In genomic region chr7:691361-692045, GRCh38 we compare ENCODE assay signal across 21 cellular contexts. TPM values are rescaled to one million over a fixed set of nuclear protein-coding genes. Genes with fewer than 3 reads are reported as not detected.
A peak's percentile ranks its signal among the peaks of the same experiment; 100 is the strongest.
DNase-seq lines count a peak whose midpoint lies in the region; ATAC-seq and TF ChIP-seq lines count a peak whose summit lies in the region.
"Had no signal": no experiment of that assay in that cellular context is flagged by ENCODE, and none has a peak within 500 bp of the region (broad histone marks: within the 10 kb centered on the region; RNA-seq: fewer than 3 reads in every experiment).

No MANE protein-coding gene starts in this region.

- no peak for TF ChIP-seq CTCF in right atrium auricular region (IDR thresholded peaks at IDR 0.05)

- H3K27ac ChIP-seq in right atrium auricular region = no peak overlapping the region
- H3K27ac ChIP-seq: A549, GM23248, heart right ventricle, tibial nerve, WERI-Rb-1 had no signal

- ATAC-seq in HG02870 (IDR thresholded peaks at IDR 0.05; ENCODE audit: unreplicated experiment) = no peak
- ATAC-seq: A549, heart right ventricle, left ventricle myocardium superior had no signal

- intact Hi-C loops in cardiac septum (cut with DNase I) (no loop called here), head of caudate nucleus (cut with DNase I) (no loop called here)

- H3K4me3 ChIP-seq in right atrium auricular region = no peak overlapping the region
- H3K4me3 ChIP-seq: A549, GM23248, heart right ventricle, smooth muscle cell, tibial nerve had no signal

- H3K27me3 ChIP-seq in right atrium auricular region = no peaks in the 10 kb centered on the region
- H3K27me3 ChIP-seq: heart right ventricle, tibial nerve had no signal

- DNase-seq in cardiac septum (ENCODE audit: low spot score) (peak; percentile 63), right atrium auricular region (ENCODE audit: low spot score) (no peak), head of caudate nucleus (peak in 38 of 42 donors; percentile 11 to 86 (median 54)), nucleus accumbens (lab: John Stamatoyannopoulos, UW) (peak in 29 of 56 donors; percentile 7 to 81 (median 35)), activated gamma-delta T cell (lab: John Stamatoyannopoulos, UW) (no peak), NCI-H446 treated with DMSO at 0.1 percent for 48 hours (lab: John Stamatoyannopoulos, UW) (no peak)
- no peak for DNase-seq in effector CD8-positive, alpha-beta T cell (lab: John Stamatoyannopoulos, UW)
- DNase-seq: activated CD8-positive, alpha-beta memory T cell treated with anti-CD3 and anti-CD28 coated beads, Interleukin-2, amount 50 U/mL, for 48 hours; C1 segment of cervical spinal cord; dermis blood vessel endothelial cell; GM23248; heart right ventricle; immature natural killer cell; left ventricle myocardium superior; NCI-H526; stimulated activated CD4-positive, alpha-beta T cell treated with anti-CD3 and anti-CD28 coated beads, Interleukin-4, amount 100 ng/mL, for 1 hour; WERI-Rb-1 had no signal

- H3K9me3 ChIP-seq in right atrium auricular region = peaks cover 0 to 23% of the 10 kb centered on the region in 2 donors

- no peaks in the 10 kb centered on the region for H3K36me3 ChIP-seq in right atrium auricular region
- H3K36me3 ChIP-seq: WERI-Rb-1 had no signal

- H3K4me1 ChIP-seq in right atrium auricular region = no peaks in the 10 kb centered on the region
- H3K4me1 ChIP-seq: A549, tibial nerve had no signal

RNA-seq across cellular contexts. Expression of gene DNAAF5, which starts 35.0 kb away (rescaled TPM):
- 22.1 TPM for total RNA-seq in cardiac septum
- 10 to 100 TPM; 19.0 to 35.5 TPM for total RNA-seq in right atrium auricular region

RNA-seq across cellular contexts. Expression of gene PRKAR1B, which starts 35.6 kb away (rescaled TPM):
- 13.5 TPM for total RNA-seq in cardiac septum
- total RNA-seq in right atrium auricular region = 10 to 100 TPM; 15.1 to 15.9 TPM

Comparison
In these comparisons a context has a peak if more than half of its experiments do, and no peak if none do; other contexts are left out.
1. DNase-seq: peak in cardiac septum (single experiment), head of caudate nucleus (38 of 42) and nucleus accumbens (29 of 56); none in right atrium auricular region (single experiment), activated gamma-delta T cell (single experiment), NCI-H446 treated with DMSO at 0.1 percent for 48 hours (single experiment) and effector CD8-positive, alpha-beta T cell (single experiment).